In genomic region chr2:85561280-85562212, GRCh38 we compare ENCODE assay signal across 8 cellular contexts. TPM values are rescaled to one million over a fixed set of nuclear protein-coding genes. Genes with fewer than 3 reads are reported as not detected.
DNase-seq lines count a peak whose midpoint lies in the region; ATAC-seq and TF ChIP-seq lines count a peak whose summit lies in the region.

TSS of gene GGCX (minus strand) at chr2:85561493. CDS start at chr2:85561428, 65 bp downstream.

- H3K4me2 ChIP-seq in BLaER1 treated with 17β-estradiol and CSF1 and Interleukin-3, amounts not matched to agents 10 nM and 100 nM: peak within 1 kb of the TSS; percentile 90 to 98 (median 96)

- DNase-seq in NCI-H748 (lab: John Stamatoyannopoulos, UW; ENCODE audit: unreplicated experiment) (peak; percentile 96), dedifferentiated amniotic fluid mesenchymal stem cell (ENCODE audit: extremely low spot score) (peak; percentile 93), left lung (peak; percentile 97 to 99)
- DNase-seq in activated CD4-positive, alpha-beta T cell treated with anti-CD3 and anti-CD28 coated beads, Interleukin-2, amount 10 ng/mL, durations not matched to agents 7 days and 5 days: peak; percentile 95
- peak; percentile 92 for DNase-seq in stimulated activated CD4-positive, alpha-beta T cell treated with anti-CD3 and anti-CD28 coated beads, Interleukin-2, amount 100 ng/mL, for 4 hours (ENCODE audit: low read depth)

- H4K20me1 ChIP-seq in BLaER1 treated with 17β-estradiol and CSF1 and Interleukin-3, amounts not matched to agents 10 nM and 100 nM: peaks cover 0 to 31% (median 4%) of the 10 kb centered on the region in 11 experiments; a peak in 8 of 22 replicates

- H3K9me3 ChIP-seq in BLaER1 treated with 17β-estradiol and CSF1 and Interleukin-3, amounts not matched to agents 10 nM and 100 nM (replicated peaks in 1 of 11): no peaks in the 10 kb centered on the region
- no peaks in the 10 kb centered on the region for H3K9me3 ChIP-seq in left lung

- intact Hi-C loops in left lung (cut with DNase I): no loop called here

- TF ChIP-seq CTCF in left lung (IDR thresholded peaks at IDR 0.05): peak in 1 of 2 donors; percentile 32

- H3K4me1 ChIP-seq in BLaER1 treated with 17β-estradiol and CSF1 and Interleukin-3, amounts not matched to agents 10 nM and 100 nM: peaks cover 44 to 57% (median 47%) of the 10 kb centered on the region in 10 experiments
- peaks cover 4 to 29% of the 10 kb centered on the region in 2 donors for H3K4me1 ChIP-seq in left lung

- peak within 1 kb of the TSS; percentile 83 to 95 (median 90) for H3K9ac ChIP-seq in BLaER1 treated with 17β-estradiol and CSF1 and Interleukin-3, amounts not matched to agents 10 nM and 100 nM

- peak within 1 kb of the TSS; percentile 99 for H3K27ac Mint-ChIP-seq in activated CD4-positive, alpha-beta T cell treated with anti-CD3 and anti-CD28 coated beads, Interleukin-2, amount 10 ng/mL, durations not matched to agents 7 days and 5 days

- CTCF ChIA-PET in activated CD4-positive, alpha-beta T cell treated with anti-CD3 and anti-CD28 coated beads, Interleukin-2, amount 10 ng/mL, durations not matched to agents 7 days and 5 days (lab: Charles Lee): interaction anchor here (0.6 to 4.7 kb wide), 8 partner anchors 12 to 204 kb away, joined by 3 to 44 read pairs (median 4); partner anchors contain the start of gene SH2D6

- H3K27ac ChIP-seq in BLaER1 treated with 17β-estradiol and CSF1 and Interleukin-3, amounts not matched to agents 10 nM and 100 nM: peak within 1 kb of the TSS; percentile 73 to 95 (median 89)
- H3K27ac ChIP-seq in left lung: peak within 1 kb of the TSS; percentile 87

- H3K36me3 Mint-ChIP-seq in activated CD4-positive, alpha-beta T cell treated with anti-CD3 and anti-CD28 coated beads, Interleukin-2, amount 10 ng/mL, durations not matched to agents 7 days and 5 days (ENCODE audit: low read depth): peaks cover 5% of the 10 kb centered on the region

- POLR2A ChIA-PET in activated CD4-positive, alpha-beta T cell treated with anti-CD3 and anti-CD28 coated beads, Interleukin-2, amount 10 ng/mL, durations not matched to agents 7 days and 5 days (lab: Charles Lee): interaction anchor here (0.7 to 1.3 kb wide), 3 partner anchors 12 to 143 kb away, joined by 3 to 10 read pairs (median 8); no protein-coding TSS in a partner anchor

- peaks cover 26 to 34% (median 28%) of the 10 kb centered on the region in 11 experiments for H3K36me3 ChIP-seq in BLaER1 treated with 17β-estradiol and CSF1 and Interleukin-3, amounts not matched to agents 10 nM and 100 nM
- H3K36me3 ChIP-seq in left lung: peaks cover 0 to 16% of the 10 kb centered on the region in 2 donors

- H3K4me1 Mint-ChIP-seq in activated CD4-positive, alpha-beta T cell treated with anti-CD3 and anti-CD28 coated beads, Interleukin-2, amount 10 ng/mL, durations not matched to agents 7 days and 5 days: peaks cover 36% of the 10 kb centered on the region

- H3K27me3 Mint-ChIP-seq in activated CD4-positive, alpha-beta T cell treated with anti-CD3 and anti-CD28 coated beads, Interleukin-2, amount 10 ng/mL, durations not matched to agents 7 days and 5 days: no peaks in the 10 kb centered on the region

- peak within 1 kb of the TSS; percentile 63 to 83 (median 70) for H3K4me3 ChIP-seq in BLaER1 treated with 17β-estradiol and CSF1 and Interleukin-3, amounts not matched to agents 10 nM and 100 nM
- peak within 1 kb of the TSS; percentile 73 to 78 for H3K4me3 ChIP-seq in left lung

- peak within 1 kb of the TSS; percentile 98 for H3K4me3 Mint-ChIP-seq in activated CD4-positive, alpha-beta T cell treated with anti-CD3 and anti-CD28 coated beads, Interleukin-2, amount 10 ng/mL, durations not matched to agents 7 days and 5 days

- no peaks in the 10 kb centered on the region for H3K9me3 Mint-ChIP-seq in activated CD4-positive, alpha-beta T cell treated with anti-CD3 and anti-CD28 coated beads, Interleukin-2, amount 10 ng/mL, durations not matched to agents 7 days and 5 days

- ATAC-seq in GM19351 (IDR thresholded peaks at IDR 0.05; ENCODE audit: unreplicated experiment): peak; percentile 93
- peak; percentile 79 for ATAC-seq in HG03520 (IDR thresholded peaks at IDR 0.05; ENCODE audit: unreplicated experiment)
- peak; percentile 94 for ATAC-seq in left lung

- no peaks in the 10 kb centered on the region for H3K27me3 ChIP-seq in BLaER1 treated with 17β-estradiol and CSF1 and Interleukin-3, amounts not matched to agents 10 nM and 100 nM
- no peaks in the 10 kb centered on the region for H3K27me3 ChIP-seq in left lung

RNA-seq across cellular contexts. Expression of gene GGCX, which starts in this region (rescaled TPM):
- total RNA-seq in activated CD4-positive, alpha-beta T cell treated with anti-CD3 and anti-CD28 coated beads, Interleukin-2, amount 10 ng/mL, durations not matched to agents 7 days and 5 days: 10 to 100 TPM; 20.8 to 22.8 TPM
- total RNA-seq in left lung: 100 to 1,000 TPM in 1 of 2 donors, 10 to 100 TPM in 1; 71.8 to 126 TPM

Comparison
In these comparisons a context has a peak if more than half of its experiments do, and no peak if none do; other contexts are left out.
1. Peak in every context shown above with its lines: DNase-seq, ATAC-seq, H3K4me3 ChIP-seq and H3K27ac ChIP-seq.